Comparison of ENCODE assay signal across 11 cellular contexts in the genomic region with DNA sequence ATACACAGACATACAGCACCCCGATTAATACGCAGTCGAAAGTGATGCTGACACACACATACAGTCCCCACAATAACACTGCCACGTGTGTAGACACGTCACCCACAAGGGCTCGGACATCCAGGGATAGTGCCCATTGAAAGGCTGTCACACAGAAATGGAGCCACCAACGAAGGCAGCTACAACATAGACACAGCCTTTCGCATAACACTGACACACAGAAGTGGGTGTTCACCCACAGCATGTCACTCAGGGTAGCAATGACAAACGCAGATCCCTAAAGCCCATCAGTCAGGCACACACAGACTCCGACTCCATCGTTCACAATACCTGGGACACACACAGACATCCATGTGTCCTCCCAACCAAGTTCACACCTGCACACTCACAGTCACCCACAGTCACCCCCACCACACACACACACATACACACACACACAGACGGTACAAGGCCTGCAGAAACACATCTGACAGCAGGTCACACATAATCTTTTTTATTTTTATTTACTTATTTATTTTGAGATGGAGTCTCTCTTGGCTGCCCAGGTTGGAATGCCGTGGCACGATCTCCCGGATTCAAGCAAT. TPM values are rescaled to one million over a fixed set of nuclear protein-coding genes. Genes with fewer than 3 reads are reported as not detected.
DNase-seq lines count a peak whose midpoint lies in the region; ATAC-seq and TF ChIP-seq lines count a peak whose summit lies in the region.
"Had no signal": no experiment of that assay in that cellular context is flagged by ENCODE, and none has a peak within 500 bp of the region (broad histone marks: within the 10 kb centered on the region; RNA-seq: fewer than 3 reads in every experiment).

No MANE protein-coding gene starts in this region.

- POLR2A ChIA-PET in OCI-LY7 (lab: Charles Lee): interaction anchor here (0.7 kb wide), 1 partner anchor 138 kb away, joined by 3 read pairs; no protein-coding TSS in a partner anchor

- no peak overlapping the region for H4K8ac ChIP-seq in neuronal stem cell (ENCODE audit: low read depth, low read length)

- peak overlapping the region; percentile 58 for H3K14ac ChIP-seq in neuronal stem cell (ENCODE audit: low read length)

- no peak overlapping the region for H2AFZ ChIP-seq in OCI-LY7 (ENCODE audit: low read length)
- H2AFZ ChIP-seq in neuronal stem cell (ENCODE audit: low read length): peak overlapping the region; percentile 93

- no peak overlapping the region for H3K27ac ChIP-seq in OCI-LY7 (ENCODE audit: low read depth, low read length, poor library complexity, severe bottlenecking)
- no peak overlapping the region for H3K27ac ChIP-seq in neuronal stem cell (replicated peaks; ENCODE audit: low read length)

- no peak for TF ChIP-seq CTCF in Calu3 (IDR thresholded peaks at IDR 0.05; ENCODE audit: unreplicated experiment)
- TF ChIP-seq CTCF in OCI-LY7 (conservative IDR thresholded peaks at IDR 0.05; ENCODE audit: low read length): no peak

- H3K36me3 ChIP-seq in OCI-LY7 (ENCODE audit: insufficient read depth, low read length) (no peaks in the 10 kb centered on the region), endocrine pancreas (ENCODE audit: control insufficient read depth, insufficient read depth, low read length) (no peaks in the 10 kb centered on the region), neuronal stem cell (replicated peaks in 1 of 2; ENCODE audit: control insufficient read depth in 2 of 2, insufficient read depth in 2 of 2, low read length in 2 of 2) (no peaks in the 10 kb centered on the region)

- BruUV-seq in Calu3 (replicated peaks; lab: Mats Ljungman, UMichigan): no TSS peak
- no TSS peak for BruUV-seq in OCI-LY7 (replicated peaks; lab: Mats Ljungman, UMichigan)

- peak overlapping the region; percentile 78 for H3K4ac ChIP-seq in neuronal stem cell (ENCODE audit: low read length)

- no peaks in the 10 kb centered on the region for H3K9me3 Mint-ChIP-seq in Calu3 (ENCODE audit: low read depth, unreplicated experiment)

- DNase-seq in Calu3: no peak
- no peak for DNase-seq in OCI-LY7 (ENCODE audit: low spot score)
- DNase-seq in neuronal stem cell (ENCODE audit: low spot score): no peak
- DNase-seq in NCI-H82 (lab: John Stamatoyannopoulos, UW): no peak
- no peak for DNase-seq in SW480 (ENCODE audit: low spot score)
- no peak for DNase-seq in H4 (ENCODE audit: low spot score)
- DNase-seq: erythroblast, NCI-H1930 had no signal

- no peaks in the 10 kb centered on the region for H3K9me2 ChIP-seq in OCI-LY7 (ENCODE audit: insufficient read depth, low read length)

- H3K36me3 Mint-ChIP-seq in Calu3 (ENCODE audit: insufficient read depth, unreplicated experiment): peaks cover 40% of the 10 kb centered on the region

- peak overlapping the region; percentile 1 for H3K23ac ChIP-seq in neuronal stem cell (ENCODE audit: low read depth, low read length, poor library complexity)

- no CpG with 5 or more reads among the region's 15 CpGs for WGBS in neuronal stem cell (ENCODE audit: extremely low coverage in 2 of 2, insufficient read length in 2 of 2, insufficient replicate concordance in 1 of 2), 2 donors

- peak overlapping the region; percentile 62 for H3K4me3 Mint-ChIP-seq in Calu3 (ENCODE audit: low read depth, unreplicated experiment)

- H2AK5ac ChIP-seq in neuronal stem cell (ENCODE audit: low read depth, low read length): peak overlapping the region; percentile 47

- H3K27me3 ChIP-seq in endocrine pancreas (ENCODE audit: control insufficient read depth, insufficient read depth, low read length) (no peaks in the 10 kb centered on the region), neuronal stem cell (ENCODE audit: control insufficient read depth in 3 of 3, insufficient read depth in 3 of 3, low read depth in 1 of 3, low read length in 3 of 3) (peaks cover 8 to 52% (median 43%) of the 10 kb centered on the region in 3 experiments)

- H2BK120ac ChIP-seq in neuronal stem cell (ENCODE audit: low read depth, low read length): peak overlapping the region; percentile 39

- H3K18ac ChIP-seq in neuronal stem cell (ENCODE audit: low read length): peak overlapping the region; percentile 44

- peaks cover 6% of the 10 kb centered on the region for H3K4me1 ChIP-seq in OCI-LY7 (ENCODE audit: insufficient read depth, low read length, poor library complexity, severe bottlenecking)
- no peaks in the 10 kb centered on the region for H3K4me1 ChIP-seq in endocrine pancreas (ENCODE audit: control insufficient read depth, insufficient read depth, low read length)
- peaks cover 9 to 13% of the 10 kb centered on the region in 2 donors for H3K4me1 ChIP-seq in neuronal stem cell (ENCODE audit: control insufficient read depth in 2 of 2, insufficient read depth in 1 of 2, low read depth in 1 of 2, low read length in 2 of 2)

- H3K4me3 ChIP-seq in OCI-LY7 (ENCODE audit: low read depth, low read length, poor library complexity, severe bottlenecking) (peak overlapping the region; percentile 60), endocrine pancreas (ENCODE audit: control insufficient read depth, insufficient read depth, low read length) (peak overlapping the region; percentile 1), neuronal stem cell (ENCODE audit: low read length in 2 of 2) (peak overlapping the region in 1 of 2 donors; percentile 43)

- H3K27me3 Mint-ChIP-seq in Calu3 (ENCODE audit: unreplicated experiment): no peaks in the 10 kb centered on the region

- H2BK15ac ChIP-seq in neuronal stem cell (ENCODE audit: low read length): no peak overlapping the region

- no peaks in the 10 kb centered on the region for H4K20me1 ChIP-seq in OCI-LY7 (ENCODE audit: insufficient read depth, low read length)

- H3K4me1 Mint-ChIP-seq in Calu3 (ENCODE audit: low read depth, unreplicated experiment): peaks cover 27% of the 10 kb centered on the region

- no peaks in the 10 kb centered on the region for H3K79me2 ChIP-seq in OCI-LY7 (ENCODE audit: insufficient read depth, low read depth, low read length)

- H3K9ac ChIP-seq in endocrine pancreas (ENCODE audit: control insufficient read depth, insufficient read depth, low read length) (peak overlapping the region; percentile 74), neuronal stem cell (ENCODE audit: low read depth, low read length, poor library complexity) (no peak overlapping the region)

- H3K4me2 ChIP-seq in OCI-LY7 (ENCODE audit: low read length) (peak overlapping the region; percentile 51; the same call in 1 of the 2 replicates), neuronal stem cell (ENCODE audit: insufficient read depth, low read length, poor library complexity, severe bottlenecking) (no peak overlapping the region)

- intact Hi-C loops in Calu3 (cut with micrococcal nuclease; ENCODE audit: unreplicated experiment): no loop called here
- intact Hi-C loops in OCI-LY7 (cut with micrococcal nuclease; ENCODE audit: unreplicated experiment): no loop called here

- peak overlapping the region; percentile 3 for H2BK5ac ChIP-seq in neuronal stem cell (ENCODE audit: low read length)

- CTCF ChIA-PET in Calu3 (lab: Charles Lee): no interaction called here
- CTCF ChIA-PET in OCI-LY7 (lab: Charles Lee; ENCODE audit: unreplicated experiment): no interaction called here

- H3K27ac Mint-ChIP-seq in Calu3 (ENCODE audit: unreplicated experiment): peak overlapping the region; percentile 64

- H2BK12ac ChIP-seq in neuronal stem cell (ENCODE audit: low read length): peak overlapping the region; percentile 42

- no peaks in the 10 kb centered on the region for H3K9me3 ChIP-seq in OCI-LY7 (ENCODE audit: low read length)
- H3K9me3 ChIP-seq in endocrine pancreas (ENCODE audit: control insufficient read depth, low read length): no peaks in the 10 kb centered on the region
- H3K9me3 ChIP-seq in neuronal stem cell (replicated peaks in 1 of 2; ENCODE audit: control insufficient read depth in 2 of 2, insufficient read depth in 1 of 2, low read depth in 1 of 2, low read length in 2 of 2): peaks cover 0 to 4% of the 10 kb centered on the region in 2 donors

- H3K79me1 ChIP-seq in neuronal stem cell (ENCODE audit: low read depth, low read length): peaks cover 4% of the 10 kb centered on the region

- H4K91ac ChIP-seq in neuronal stem cell (ENCODE audit: low read depth, low read length, poor library complexity): peak overlapping the region; percentile 92

- ATAC-seq in HG02970 (IDR thresholded peaks at IDR 0.05; ENCODE audit: low FRiP score, unreplicated experiment): no peak

RNA-seq across cellular contexts. Expression of a gene that starts 10.4 kb away (rescaled TPM):
- total RNA-seq in Calu3 (2022) (1.2 TPM in 1 of 2 replicates, not detected in the other), OCI-LY7 (2022) (not detected in 2 replicates)
- not detected in 2 replicates for total RNA-seq in OCI-LY7 (2014; rRNA removed; shearing (Covaris generic))
- 0.08 TPM for polyA plus RNA-seq in neuronal stem cell (2013, experiment 1 of 2)
- polyA plus RNA-seq in neuronal stem cell (2013, experiment 2 of 2): not detected
- total RNA-seq in H4 (2014; rRNA removed; shearing (Covaris generic)): not detected in 2 replicates
- total RNA-seq: pulmonary artery endothelial cell had no signal

RNA-seq across cellular contexts. Expression of a gene that starts 39.4 kb away (rescaled TPM):
- total RNA-seq in Calu3 (2022) (1.0 and 1.5 TPM in 2 replicates), OCI-LY7 (2022) (7.1 and 7.2 TPM in 2 replicates)
- total RNA-seq in OCI-LY7 (2014; rRNA removed; shearing (Covaris generic)): 2.5 and 4.5 TPM in 2 replicates
- polyA plus RNA-seq in neuronal stem cell (2013, experiment 1 of 2): 1.8 TPM
- polyA plus RNA-seq in neuronal stem cell (2013, experiment 2 of 2): 2.1 TPM
- total RNA-seq in H4 (2014; rRNA removed; shearing (Covaris generic)): 2.3 and 5.3 TPM in 2 replicates

RNA-seq across cellular contexts. Expression of a gene that starts 39.4 kb away (rescaled TPM):
- total RNA-seq in Calu3 (2022): 37.2 and 41.7 TPM in 2 replicates
- total RNA-seq in OCI-LY7 (2014; rRNA removed; shearing (Covaris generic)): 18.7 and 23.3 TPM in 2 replicates
- 44.0 and 48.3 TPM in 2 replicates for total RNA-seq in OCI-LY7 (2022)
- 19.7 TPM for polyA plus RNA-seq in neuronal stem cell (2013, experiment 1 of 2)
- 18.7 TPM for polyA plus RNA-seq in neuronal stem cell (2013, experiment 2 of 2)
- 13.5 and 14.9 TPM in 2 replicates for total RNA-seq in H4 (2014; rRNA removed; shearing (Covaris generic))
